Comparison of ENCODE assay signal across 23 cellular contexts in genomic region chr14:56143025-56143424, GRCh38. TPM values are rescaled to one million over a fixed set of nuclear protein-coding genes. Genes with fewer than 3 reads are reported as not detected.
"Had no signal": no experiment of that assay in that cellular context is flagged by ENCODE, and none has a peak within 500 bp of the region (broad histone marks: within the 10 kb centered on the region; RNA-seq: fewer than 3 reads in every experiment).

No MANE protein-coding gene starts in this region.

- H3K4me3 Mint-ChIP-seq: activated CD4-positive, alpha-beta memory T cell treated with anti-CD3 and anti-CD28 coated beads for 36 hours; activated naive CD8-positive, alpha-beta T cell; activated T-cell treated with anti-CD3 and anti-CD28 coated beads, Interleukin-2, amount 50 U/mL, for 4 hours; mesothelial cell of epicardium; naive B cell; neural crest cell; stimulated activated naive B cell treated with anti-CD40 and anti-IgM and Interleukin-4, amounts not matched to agents 10 μg/mL and 1 μg/mL and 100 μg/mL, for 72 hours had no signal

- H3K27ac Mint-ChIP-seq: activated CD4-positive, alpha-beta memory T cell treated with anti-CD3 and anti-CD28 coated beads for 36 hours; activated naive CD8-positive, alpha-beta T cell; mesothelial cell of epicardium; stimulated activated naive B cell treated with anti-CD40 and anti-IgM and Interleukin-4, amounts not matched to agents 10 μg/mL and 1 μg/mL and 100 μg/mL, for 72 hours had no signal

- H3K36me3 Mint-ChIP-seq: mesothelial cell of epicardium; naive B cell; stimulated activated naive B cell treated with anti-CD40 and anti-IgM and Interleukin-4, amounts not matched to agents 10 μg/mL and 1 μg/mL and 100 μg/mL, for 72 hours had no signal

- H3K27me3 Mint-ChIP-seq: naive B cell; stimulated activated naive B cell treated with anti-CD40 and anti-IgM and Interleukin-4, amounts not matched to agents 10 μg/mL and 1 μg/mL and 100 μg/mL, for 72 hours had no signal

- DNase-seq: activated CD4-positive, alpha-beta memory T cell treated with anti-CD3 and anti-CD28 coated beads for 36 hours; activated CD4-positive, alpha-beta T cell treated with anti-CD3 and anti-CD28 coated beads for 48 hours; activated effector memory CD4-positive, alpha-beta T cell treated with Interleukin-2 at 50 U/mL for 16 hours; activated naive CD4-positive, alpha-beta T cell treated with Interleukin-2 at 50 U/mL for 16 hours; activated T-cell treated with anti-CD3 and anti-CD28 coated beads, Interleukin-2, amount 50 U/mL, for 4 hours; anterior cingulate cortex; cerebellar nuclear complex; dorsolateral prefrontal cortex; effector memory CD4-positive, alpha-beta T cell; hippocampal formation; left colon; naive B cell; nucleus accumbens; pancreas; stimulated activated CD4-positive, alpha-beta T cell treated with anti-CD3 and anti-CD28 coated beads, Interleukin-1b, Interleukin-23, amount 100 ng/mL, for 48 hours; stimulated activated CD4-positive, alpha-beta T cell treated with anti-CD3 and anti-CD28 coated beads, Interleukin-4, amount 100 ng/mL, for 4 hours; stimulated activated CD8-positive, alpha-beta memory T cell treated with anti-CD3 and anti-CD28 coated beads, Interleukin-4, amount 100 ng/mL, for 48 hours; stimulated activated naive B cell treated with anti-CD40 and anti-IgM and Interleukin-4, amounts not matched to agents 10 μg/mL and 1 μg/mL and 100 μg/mL, for 72 hours; uterus had no signal

- H3K9me3 Mint-ChIP-seq: activated CD4-positive, alpha-beta memory T cell treated with anti-CD3 and anti-CD28 coated beads for 36 hours; activated T-cell treated with anti-CD3 and anti-CD28 coated beads, Interleukin-2, amount 50 U/mL, for 4 hours; mesothelial cell of epicardium; naive B cell; neural crest cell; stimulated activated naive B cell treated with anti-CD40 and anti-IgM and Interleukin-4, amounts not matched to agents 10 μg/mL and 1 μg/mL and 100 μg/mL, for 72 hours had no signal

- ATAC-seq: left colon; pancreas; stimulated activated naive B cell treated with anti-CD40 and anti-IgM and Interleukin-4, amounts not matched to agents 10 μg/mL and 1 μg/mL and 100 μg/mL, for 72 hours had no signal

RNA-seq across cellular contexts. Expression of gene PELI2, which starts 24.8 kb away (rescaled TPM):
- polyA plus RNA-seq: keratinocyte had no signal
